ENCODE assay signal across 1 cellular context in the genomic region with DNA sequence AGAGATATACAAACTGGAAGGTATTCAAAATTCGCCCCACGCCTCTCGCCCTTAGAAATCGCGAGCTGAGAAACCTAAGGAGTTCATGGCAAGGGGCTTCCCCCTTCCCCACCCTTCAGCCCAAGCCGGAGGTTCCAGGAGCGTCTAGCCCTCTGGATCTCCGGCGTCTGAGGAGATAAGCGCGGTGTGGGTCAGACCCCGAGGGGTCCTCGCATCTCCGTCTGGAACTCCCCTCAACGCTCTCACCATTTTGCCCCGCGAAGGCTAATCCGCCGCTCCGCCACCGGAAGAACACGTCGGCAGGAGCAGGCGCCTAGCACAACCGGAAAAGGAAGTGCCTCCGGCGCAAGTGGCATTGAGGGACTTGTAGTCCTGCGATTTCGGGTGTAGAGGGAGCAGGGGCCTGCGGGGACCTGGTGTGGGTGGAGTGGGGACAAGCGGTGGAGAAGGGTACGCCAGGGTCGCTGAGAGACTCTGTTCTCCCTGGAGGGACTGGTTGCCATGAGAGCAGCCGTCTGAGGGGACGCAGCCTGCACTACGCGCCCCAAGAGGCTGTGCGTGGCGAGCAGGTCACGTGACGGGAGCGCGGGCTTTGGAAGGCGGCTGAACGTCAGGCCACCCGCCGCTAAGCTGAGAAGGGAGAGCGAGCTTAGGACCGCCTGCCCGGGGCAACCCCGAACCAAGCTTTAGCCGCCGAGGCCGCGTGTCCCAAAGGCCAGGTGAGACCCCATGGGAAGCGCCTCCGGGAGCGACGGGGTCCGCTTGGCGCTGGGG.
TF ChIP-seq lines count a peak whose summit lies in the region.

A gene with protein sequence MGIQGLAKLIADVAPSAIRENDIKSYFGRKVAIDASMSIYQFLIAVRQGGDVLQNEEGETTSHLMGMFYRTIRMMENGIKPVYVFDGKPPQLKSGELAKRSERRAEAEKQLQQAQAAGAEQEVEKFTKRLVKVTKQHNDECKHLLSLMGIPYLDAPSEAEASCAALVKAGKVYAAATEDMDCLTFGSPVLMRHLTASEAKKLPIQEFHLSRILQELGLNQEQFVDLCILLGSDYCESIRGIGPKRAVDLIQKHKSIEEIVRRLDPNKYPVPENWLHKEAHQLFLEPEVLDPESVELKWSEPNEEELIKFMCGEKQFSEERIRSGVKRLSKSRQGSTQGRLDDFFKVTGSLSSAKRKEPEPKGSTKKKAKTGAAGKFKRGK (plus strand): TSS at position 602 of the 774 bp plus-strand sequence. CDS start 2,451 bp downstream, outside the sequence.
A gene (minus strand): TSS at position 290 of the 774 bp plus-strand sequence. CDS start 41 bp downstream, at position 249.

TF ChIP-seq in IMR-90, 13 proteins besides CTCF, POLR2A, EP300 and RAD21 (continued from another document):
- no peak for TF ChIP-seq NFE2L2 (IDR thresholded peaks at IDR 0.05; ENCODE audit: low read depth, low read length)
- peak; percentile 80 for TF ChIP-seq BHLHE40 (IDR thresholded peaks at IDR 0.05; ENCODE audit: low read depth, low read length)
- TF ChIP-seq, protein P1, sequence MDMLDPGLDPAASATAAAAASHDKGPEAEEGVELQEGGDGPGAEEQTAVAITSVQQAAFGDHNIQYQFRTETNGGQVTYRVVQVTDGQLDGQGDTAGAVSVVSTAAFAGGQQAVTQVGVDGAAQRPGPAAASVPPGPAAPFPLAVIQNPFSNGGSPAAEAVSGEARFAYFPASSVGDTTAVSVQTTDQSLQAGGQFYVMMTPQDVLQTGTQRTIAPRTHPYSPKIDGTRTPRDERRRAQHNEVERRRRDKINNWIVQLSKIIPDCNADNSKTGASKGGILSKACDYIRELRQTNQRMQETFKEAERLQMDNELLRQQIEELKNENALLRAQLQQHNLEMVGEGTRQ (IDR thresholded peaks at IDR 0.05; ENCODE audit: low read depth, low read length) = peak; percentile 98
- peak; percentile 83 for TF ChIP-seq MXI1 (IDR thresholded peaks at IDR 0.05; ENCODE audit: borderline replicate concordance, low read depth, low read length)
- no peak for TF ChIP-seq RCOR1 (IDR thresholded peaks at IDR 0.05; ENCODE audit: insufficient replicate concordance, low read length)
